20 cellular contexts compared by ENCODE assay signal in genomic region chr11:96002339-96002738, GRCh38.
"Had no signal": no experiment of that assay in that cellular context is flagged by ENCODE, and none has a peak within 500 bp of the region (broad histone marks: within the 10 kb centered on the region; RNA-seq: fewer than 3 reads in every experiment).

No MANE protein-coding gene starts in this region.

- H3K27me3 ChIP-seq: heart right ventricle, stomach, upper lobe of left lung, vagina had no signal

- H3K4me1 ChIP-seq: psoas muscle had no signal

- ATAC-seq: naive thymus-derived CD4-positive, alpha-beta T cell; psoas muscle had no signal

- H3K4me3 Mint-ChIP-seq: dendritic cell treated with granulocyte-macrophage colony-stimulating factor and Interleukin-4, amounts not matched to agents 40 ng/mL and 50 ng/mL, for 4 days; nephron progenitor cell had no signal

- DNase-seq: erythroblast; heart right ventricle; hypothalamus; kidney glomerular epithelial cell; mammary epithelial cell; naive thymus-derived CD4-positive, alpha-beta T cell; nephron progenitor cell; psoas muscle; retina; small intestine; stimulated activated CD4-positive, alpha-beta T cell treated with anti-CD3 and anti-CD28 coated beads, Interleukin-12 subunit alpha, Interleukin-12 subunit beta, amount 100 ng/mL, for 4 hours; stimulated activated naive CD4-positive, alpha-beta T cell; stomach; upper lobe of left lung had no signal

- H3K27ac Mint-ChIP-seq: dendritic cell treated with granulocyte-macrophage colony-stimulating factor and Interleukin-4, amounts not matched to agents 40 ng/mL and 50 ng/mL, for 4 days; nephron progenitor cell had no signal

- H3K4me3 ChIP-seq: heart right ventricle, psoas muscle, stomach, upper lobe of left lung, vagina had no signal

- FAIRE-seq: colon, endothelial cell of umbilical vein, frontal cortex, islet of Langerhans, small intestine had no signal

- H3K27me3 Mint-ChIP-seq: dendritic cell treated with granulocyte-macrophage colony-stimulating factor and Interleukin-4, amounts not matched to agents 40 ng/mL and 50 ng/mL, for 4 days; naive thymus-derived CD4-positive, alpha-beta T cell had no signal

- H3K9me3 ChIP-seq: heart right ventricle, psoas muscle, stomach, upper lobe of left lung, vagina had no signal

- H3K36me3 ChIP-seq: heart right ventricle, stomach, upper lobe of left lung, vagina had no signal
